ENCODE assay signal across 8 cellular contexts in the genomic region with DNA sequence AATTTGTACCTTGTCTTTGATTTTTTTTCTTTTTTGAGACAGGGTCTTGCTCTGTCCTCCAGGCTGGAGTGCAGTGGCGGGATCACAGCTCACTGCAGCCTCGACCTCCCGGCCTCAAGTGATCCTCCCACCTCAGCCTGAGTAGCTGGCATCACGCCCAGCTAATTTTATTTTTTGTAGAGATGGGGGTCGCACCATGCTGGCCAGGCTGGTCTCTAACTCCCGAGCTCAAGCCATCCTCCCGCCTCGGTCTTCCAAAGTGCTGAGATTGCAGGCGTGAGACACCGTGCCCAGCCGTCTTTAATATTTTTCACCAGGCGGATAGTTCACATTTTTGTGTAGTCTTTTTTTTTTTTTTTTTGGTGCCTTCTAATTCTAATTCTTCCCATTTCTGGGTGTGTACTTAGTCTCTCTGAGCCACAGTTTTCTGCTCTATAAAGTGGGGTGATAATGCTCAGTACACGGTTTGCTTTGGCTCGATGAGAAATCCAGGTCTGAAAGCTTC. TPM values are rescaled to one million over a fixed set of nuclear protein-coding genes. Genes with fewer than 3 reads are reported as not detected.
DNase-seq lines count a peak whose midpoint lies in the region; ATAC-seq and TF ChIP-seq lines count a peak whose summit lies in the region.

No MANE protein-coding gene starts in this region.

- dilution Hi-C loops in IMR-90 (cut with HindIII; ENCODE audit: low sequenced_read_pairs, unreplicated experiment) = no loop called here

- no peak for DNase-seq in AG04449 (ENCODE audit: low read depth, low spot score)
- DNase-seq in IMR-90 = no peak
- no peak for DNase-seq in central memory CD8-positive, alpha-beta T cell (ENCODE audit: low spot score in 2 of 2)
- DNase-seq in naive thymus-derived CD8-positive, alpha-beta T cell = no peak
- DNase-seq in SIG-M5 treated with dmso at 0.1 percent for 504 hours (lab: John Stamatoyannopoulos, UW; ENCODE audit: unreplicated experiment) = no peak
- no peak for DNase-seq in SHP77 (lab: John Stamatoyannopoulos, UW)
- no peak for DNase-seq in NOMO-1 treated with DMSO at 0.1 percent for 48 hours (lab: John Stamatoyannopoulos, UW; ENCODE audit: unreplicated experiment)
- no peak for DNase-seq in COR-L47 (lab: John Stamatoyannopoulos, UW)

- intact Hi-C loops in IMR-90 (cut with micrococcal nuclease) = no loop called here

- no peak overlapping the region for H4K91ac ChIP-seq in IMR-90 (ENCODE audit: insufficient read depth, low read depth, low read length)

- no peak for TF ChIP-seq POLR2A in IMR-90 (IDR thresholded peaks at IDR 0.05; ENCODE audit: low read depth, low read length)

- POLR2A ChIA-PET in AG04449 (lab: Yijun Ruan, JAX) (interaction anchor here (0.6 to 1.4 kb wide), 7 partner anchors 13 to 381 kb away, joined by 3 to 6 read pairs (median 3); no protein-coding TSS in a partner anchor), IMR-90 (lab: Charles Lee; ENCODE audit: unreplicated experiment) (no interaction called here)
- POLR2A ChIA-PET in naive thymus-derived CD8-positive, alpha-beta T cell (lab: Charles Lee) = interaction anchor here (0.6 to 5.6 kb wide), 26 partner anchors 9 to 851 kb away, joined by 3 to 42 read pairs (median 6); partner anchors contain the start of genes BRPF1, CRELD1, EMC3 and SEC13

- in situ Hi-C loops in IMR-90 (cut with MboI; ENCODE audit: low sequenced_read_pairs) = no loop called here

- no peak overlapping the region for H3K18ac ChIP-seq in IMR-90 (ENCODE audit: low read depth, low read length)

- H2AFZ ChIP-seq in IMR-90 (replicated peaks; ENCODE audit: low read length, poor library complexity) = peak overlapping the region; percentile 83

- no peak overlapping the region for H2BK20ac ChIP-seq in IMR-90 (ENCODE audit: low read depth, low read length)

- H3K4me3 Mint-ChIP-seq in central memory CD8-positive, alpha-beta T cell = peak overlapping the region; percentile 98
- peak overlapping the region; percentile 78 to 100 (median 89) for H3K4me3 Mint-ChIP-seq in naive thymus-derived CD8-positive, alpha-beta T cell

- H4K5ac ChIP-seq in IMR-90 (ENCODE audit: low read depth, low read length) = no peak overlapping the region; the same call in 1 of the 2 replicates

- no peak overlapping the region for H3K9ac ChIP-seq in IMR-90 (ENCODE audit: low read depth, low read length)

- H3K79me1 ChIP-seq in IMR-90 (ENCODE audit: low read depth in 1 of 2, low read length in 2 of 2) = peaks cover 17 to 38% of the 10 kb centered on the region in 2 experiments

- H3K23ac ChIP-seq in IMR-90 (ENCODE audit: low read depth, low read length) = no peak overlapping the region

- TF ChIP-seq CTCF in AG04449 (IDR thresholded peaks at IDR 0.05; ENCODE audit: insufficient read depth, low read length, missing control alignments) = no peak
- no peak for TF ChIP-seq CTCF in IMR-90 (conservative IDR thresholded peaks at IDR 0.05; ENCODE audit: low read depth, low read length)

- peaks cover 15% of the 10 kb centered on the region for H3K36me3 Mint-ChIP-seq in central memory CD8-positive, alpha-beta T cell (ENCODE audit: insufficient read depth)
- H3K36me3 Mint-ChIP-seq in naive thymus-derived CD8-positive, alpha-beta T cell = peaks cover 3 to 28% (median 25%) of the 10 kb centered on the region in 3 donors

- H3K27ac ChIP-seq in IMR-90 (ENCODE audit: insufficient read depth, low read length) = no peak overlapping the region

- 0 out of 2 replicates have a peak, but pooled peaks cover 4% of the 10 kb centered on the region for H3K9me3 ChIP-seq in IMR-90 (ENCODE audit: control insufficient read depth, insufficient read depth, low read length)

- peaks cover 52% of the 10 kb centered on the region for H3K4me1 Mint-ChIP-seq in central memory CD8-positive, alpha-beta T cell
- H3K4me1 Mint-ChIP-seq in naive thymus-derived CD8-positive, alpha-beta T cell = peaks cover 30 to 56% (median 49%) of the 10 kb centered on the region in 4 donors

- peaks cover 19% of the 10 kb centered on the region; the same call in 1 of the 2 replicates for H4K20me1 ChIP-seq in IMR-90 (ENCODE audit: insufficient read depth, low read length)

- no peak overlapping the region for H3K56ac ChIP-seq in IMR-90 (ENCODE audit: extremely low read depth, insufficient read depth, low read length)

- H2AK9ac ChIP-seq in IMR-90 (replicated peaks; ENCODE audit: low read depth, low read length, poor library complexity) = peak overlapping the region; percentile 1

- H3K27me3 ChIP-seq in IMR-90 (ENCODE audit: control insufficient read depth, insufficient read depth, low read length) = no peaks in the 10 kb centered on the region

- H3K27me3 Mint-ChIP-seq in central memory CD8-positive, alpha-beta T cell = no peaks in the 10 kb centered on the region
- H3K27me3 Mint-ChIP-seq in naive thymus-derived CD8-positive, alpha-beta T cell = no peaks in the 10 kb centered on the region

- H3K4me1 ChIP-seq in IMR-90 (ENCODE audit: control insufficient read depth, insufficient read depth, low read length) = peaks cover 5% of the 10 kb centered on the region; the same call in 1 of the 2 replicates

- CTCF ChIA-PET in AG04449 (lab: Yijun Ruan, JAX) = interaction anchor here (0.8 to 2.1 kb wide), 6 partner anchors 12 to 96 kb away, joined by 3 to 6 read pairs (median 4); no protein-coding TSS in a partner anchor
- CTCF ChIA-PET in IMR-90 (lab: Yijun Ruan, JAX) = no interaction called here

- ATAC-seq in IMR-90 (ENCODE audit: low read depth) = no peak
- ATAC-seq in central memory CD8-positive, alpha-beta T cell (replicated peaks; ENCODE audit: extremely low read depth, poor library complexity, severe bottlenecking) = no peak
- ATAC-seq in naive thymus-derived CD8-positive, alpha-beta T cell = no peak

- H3K27ac Mint-ChIP-seq in central memory CD8-positive, alpha-beta T cell (ENCODE audit: low read depth) = peak overlapping the region; percentile 92
- peak overlapping the region; percentile 88 to 97 (median 94) for H3K27ac Mint-ChIP-seq in naive thymus-derived CD8-positive, alpha-beta T cell

- peaks cover 9% of the 10 kb centered on the region for H3K9me1 ChIP-seq in IMR-90 (ENCODE audit: insufficient read depth, low read length)

- whole genome bisulfite sequencing in IMR-90 (ENCODE audit: extremely low coverage in 2 of 2, insufficient read length in 1 of 2), 2 experiments = 6% methylated on average over 2 of the region's 14 CpGs; no CpG with 5 or more reads in 1 of the 2 experiments

- peaks cover 5% of the 10 kb centered on the region for H3K9me3 Mint-ChIP-seq in central memory CD8-positive, alpha-beta T cell
- H3K9me3 Mint-ChIP-seq in naive thymus-derived CD8-positive, alpha-beta T cell = peaks cover 0 to 22% (median 6%) of the 10 kb centered on the region in 9 donors

- no peak overlapping the region for H2AK5ac ChIP-seq in IMR-90 (ENCODE audit: low read depth, low read length)

- H3K4ac ChIP-seq in IMR-90 (ENCODE audit: low read depth, low read length) = no peak overlapping the region

- peaks cover 1% of the 10 kb centered on the region for H3K36me3 ChIP-seq in IMR-90 (ENCODE audit: control insufficient read depth, insufficient read depth, low read length)

- no peak for TF ChIP-seq RAD21 in IMR-90 (IDR thresholded peaks at IDR 0.05; ENCODE audit: low read length)

- no TSS peak for BruUV-seq in IMR-90 (replicated peaks; lab: Mats Ljungman, UMichigan)

- peak overlapping the region; percentile 85 for H3K4me2 ChIP-seq in IMR-90 (ENCODE audit: low read depth, low read length)

- peak overlapping the region; percentile 17 to 41; a peak in 3 of 4 replicates for H4K8ac ChIP-seq in IMR-90 (ENCODE audit: low read depth in 2 of 2, low read length in 2 of 2)

- no peak overlapping the region for H2BK15ac ChIP-seq in IMR-90 (ENCODE audit: low read depth, low read length)

- H2BK5ac ChIP-seq in IMR-90 (ENCODE audit: low read depth, low read length, poor library complexity, severe bottlenecking) = no peak overlapping the region

- H3K14ac ChIP-seq in IMR-90 (replicated peaks; ENCODE audit: low read depth, low read length) = no peak overlapping the region

- peak overlapping the region; percentile 84 for H3K4me3 ChIP-seq in AG04449 (ENCODE audit: low read depth, low read length)
- H3K4me3 ChIP-seq in IMR-90 (ENCODE audit: insufficient read depth, low read depth, low read length) = peak overlapping the region; percentile 73

- no peak overlapping the region for H2BK120ac ChIP-seq in IMR-90 (ENCODE audit: low read depth, low read length)

TF ChIP-seq in IMR-90, 13 proteins besides CTCF, POLR2A, EP300 and RAD21 (continues in another document):
- TF ChIP-seq NFE2L2 (IDR thresholded peaks at IDR 0.05; ENCODE audit: low read depth, low read length) (no peak), MXI1 (IDR thresholded peaks at IDR 0.05; ENCODE audit: borderline replicate concordance, low read depth, low read length) (no peak), FOS (IDR thresholded peaks at IDR 0.05; ENCODE audit: low read depth, low read length) (no peak), SMC3 (IDR thresholded peaks at IDR 0.05; ENCODE audit: low read depth, low read length) (no peak), RCOR1 (IDR thresholded peaks at IDR 0.05; ENCODE audit: insufficient replicate concordance, low read length) (no peak), ELK1 (IDR thresholded peaks at IDR 0.05; ENCODE audit: borderline replicate concordance, low read depth, low read length) (no peak), MAZ (IDR thresholded peaks at IDR 0.05; ENCODE audit: borderline replicate concordance, low read depth, low read length) (no peak), BHLHE40 (IDR thresholded peaks at IDR 0.05; ENCODE audit: low read depth, low read length) (no peak)

RNA-seq across cellular contexts. Expression of gene TATDN2, which starts 0.5 kb away (rescaled TPM):
- 7.8 and 9.0 TPM in 2 replicates for total RNA-seq in IMR-90 (2012; rRNA removed)
- 15.0 and 18.8 TPM in 2 replicates for polyA plus RNA-seq in IMR-90 (2012; rRNA removed)
- 9.1 and 10.1 TPM in 2 replicates for polyA plus RNA-seq in IMR-90 (2012; cell fraction: cytosol; rRNA removed)
- polyA plus RNA-seq in IMR-90 (2012; cell fraction: nucleus; rRNA removed; ENCODE audit: low replicate concordance) = 11.1 and 22.6 TPM in 2 replicates
- 10 to 100 TPM; 68.1 to 71.1 TPM for total RNA-seq in naive thymus-derived CD8-positive, alpha-beta T cell
- 10 to 100 TPM; 11.5 to 20.9 (median 14.5) TPM for polyA plus RNA-seq in naive thymus-derived CD8-positive, alpha-beta T cell

RNA-seq across cellular contexts. Expression of gene GHRL, which starts 45.0 kb away (rescaled TPM):
- not detected in 2 replicates for total RNA-seq in IMR-90 (2012; rRNA removed)
- polyA plus RNA-seq in IMR-90 (2012; rRNA removed) = 0.27 TPM in 1 of 2 replicates, not detected in the other
- not detected in 2 replicates for polyA plus RNA-seq in IMR-90 (2012; cell fraction: cytosol; rRNA removed)
- polyA plus RNA-seq in IMR-90 (2012; cell fraction: nucleus; rRNA removed; ENCODE audit: low replicate concordance) = 0.11 and 0.62 TPM in 2 replicates
- total RNA-seq in naive thymus-derived CD8-positive, alpha-beta T cell = 1 to 10 TPM; 1.3 to 1.4 TPM
- polyA plus RNA-seq in naive thymus-derived CD8-positive, alpha-beta T cell = 1 to 10 TPM in 1 of 3 donors, under 1 TPM in 1, not detected in 1; 0.22 to 3.2 TPM
